Comparison of ENCODE assay signal across 19 cellular contexts in the genomic region with DNA sequence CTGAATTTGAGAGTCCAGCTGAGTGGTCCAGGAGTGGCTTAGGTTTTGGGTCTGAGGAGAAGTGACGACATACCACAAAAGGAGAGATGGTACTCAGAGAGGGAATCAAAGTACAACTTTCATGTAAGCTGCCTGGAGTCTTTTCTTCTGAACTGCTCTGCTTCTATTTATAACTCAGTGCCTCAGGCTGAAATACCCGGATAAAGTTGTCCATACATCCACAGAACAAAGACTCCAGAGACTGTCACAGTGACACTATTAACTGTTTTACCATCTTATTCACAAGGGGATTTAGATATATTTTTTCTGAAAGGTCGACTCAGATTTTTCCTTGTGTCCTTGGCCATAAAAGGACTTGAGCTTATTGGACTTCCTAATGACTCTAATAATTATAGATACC.
"Had no signal": no experiment of that assay in that cellular context is flagged by ENCODE, and none has a peak within 500 bp of the region (broad histone marks: within the 10 kb centered on the region; RNA-seq: fewer than 3 reads in every experiment).

No MANE protein-coding gene starts in this region.

- H3K4me1 ChIP-seq: body of pancreas, foreskin keratinocyte, tibial artery had no signal

- H3K4me3 ChIP-seq: body of pancreas, lung, tibial artery had no signal

- ATAC-seq: activated CD8-positive, alpha-beta T cell treated with anti-CD3 and anti-CD28 coated beads, Interleukin-2, amount 10 ng/mL, durations not matched to agents 7 days and 5 days; body of pancreas; foreskin keratinocyte; left lobe of liver; right cardiac atrium had no signal

- FAIRE-seq: colon, keratinocyte had no signal

- H3K27me3 ChIP-seq: body of pancreas, tibial artery had no signal

- H3K9me3 ChIP-seq: body of pancreas, tibial artery had no signal

- DNase-seq: activated CD4-positive, alpha-beta T cell treated with anti-CD3 and anti-CD28 coated beads, Interleukin-2, amount 10 ng/mL, durations not matched to agents 24 days and 14 days; activated CD8-positive, alpha-beta T cell treated with anti-CD3 and anti-CD28 coated beads, Interleukin-2, amount 10 ng/mL, durations not matched to agents 7 days and 5 days; activated naive CD4-positive, alpha-beta T cell treated with anti-CD3 and anti-CD28 coated beads for 36 hours; activated T-cell treated with anti-CD3 and anti-CD28 coated beads, Interleukin-2, amount 50 U/mL, for 24 hours; body of pancreas; central memory CD4-positive, alpha-beta T cell; foreskin keratinocyte; head of caudate nucleus; midbrain; nephron progenitor cell; right cardiac atrium; stimulated activated CD4-positive, alpha-beta T cell treated with anti-CD3 and anti-CD28 coated beads, Interleukin-2, amount 100 ng/mL, for 24 hours; stimulated activated naive CD4-positive, alpha-beta T cell treated with Interleukin-2 at 50 U/mL for 16 hours; substantia nigra; tibial artery had no signal

- H3K27ac ChIP-seq: body of pancreas, foreskin keratinocyte, tibial artery had no signal

- H3K36me3 ChIP-seq: tibial artery had no signal
